Comparison of ENCODE assay signal across 10 cellular contexts in genomic region chr3:113051827-113052226, GRCh38.
A peak's percentile ranks its signal among the peaks of the same experiment; 100 is the strongest.
DNase-seq lines count a peak whose midpoint lies in the region; ATAC-seq and TF ChIP-seq lines count a peak whose summit lies in the region.
"Had no signal": no experiment of that assay in that cellular context is flagged by ENCODE, and none has a peak within 500 bp of the region (broad histone marks: within the 10 kb centered on the region; RNA-seq: fewer than 3 reads in every experiment).

No MANE protein-coding gene starts in this region.

- intact Hi-C loops in ovary (cut with DNase I), result loop anchor here (5.0 to 10.0 kb wide), 4 partner anchors 83 to 235 kb away; partner anchors contain the start of gene BOC (in 1 of the 4)

- no peaks in the 10 kb centered on the region for H3K9me3 ChIP-seq in ovary
- H3K9me3 ChIP-seq: right lobe of liver had no signal

- no peak for ATAC-seq in GM21723 (IDR thresholded peaks at IDR 0.05; ENCODE audit: unreplicated experiment)

- no peak for TF ChIP-seq CTCF in AG10803 (conservative IDR thresholded peaks at IDR 0.05; ENCODE audit: low read length)
- TF ChIP-seq CTCF in ovary (IDR thresholded peaks at IDR 0.05), result no peak

- peak; percentile 39 for DNase-seq in AG10803 (ENCODE audit: low read depth)
- DNase-seq in NCI-H446 treated with DMSO at 0.1 percent for 48 hours (lab: John Stamatoyannopoulos, UW), result peak; percentile 98
- DNase-seq in fibroblast of peridontal ligament (ENCODE audit: extremely low read depth), result peak; percentile 58
- DNase-seq in ovary, result peak in 1 of 5 donors; percentile 16
- no peak for DNase-seq in SW 1271 (lab: John Stamatoyannopoulos, UW)
- no peak for DNase-seq in NCI-H1694 treated with DMSO at 0.1 percent for 48 hours (lab: John Stamatoyannopoulos, UW)
- no peak for DNase-seq in DMS153 treated with DMSO at 0.1 percent for 48 hours (lab: John Stamatoyannopoulos, UW; ENCODE audit: unreplicated experiment)

- no peak for TF ChIP-seq EP300 in ovary (IDR thresholded peaks at IDR 0.05)

- no peaks in the 10 kb centered on the region for H3K36me3 ChIP-seq in ovary
- H3K36me3 ChIP-seq: right lobe of liver had no signal

- H3K4me1 ChIP-seq in ovary (ENCODE audit: insufficient read depth), result peaks cover 4% of the 10 kb centered on the region

- H3K27ac ChIP-seq in ovary, result peak overlapping the region in 1 of 2 donors; percentile 31
- H3K27ac ChIP-seq: epithelial cell of prostate, right lobe of liver had no signal

- 24 to 29% (median 28%) methylated on average over 3 of the region's 3 CpGs for WGBS in ovary, 3 donors

- no peak for TF ChIP-seq POLR2A in ovary (IDR thresholded peaks at IDR 0.05)

- no peak overlapping the region for H3K4me3 ChIP-seq in AG10803 (ENCODE audit: low read length)
- H3K4me3 ChIP-seq in ovary, result peak overlapping the region; percentile 11
- H3K4me3 ChIP-seq: right lobe of liver had no signal

- H3K27me3 ChIP-seq in ovary, result no peaks in the 10 kb centered on the region
- H3K27me3 ChIP-seq: right lobe of liver had no signal

Comparison
In these comparisons a context has a peak if more than half of its experiments do, and no peak if none do; other contexts are left out.
1. DNase-seq: peak in AG10803 (single experiment), NCI-H446 treated with DMSO at 0.1 percent for 48 hours (single experiment) and fibroblast of peridontal ligament (single experiment); none in SW 1271 (0 of 2), NCI-H1694 treated with DMSO at 0.1 percent for 48 hours (single experiment) and DMS153 treated with DMSO at 0.1 percent for 48 hours (single experiment).